In the genomic region with DNA sequence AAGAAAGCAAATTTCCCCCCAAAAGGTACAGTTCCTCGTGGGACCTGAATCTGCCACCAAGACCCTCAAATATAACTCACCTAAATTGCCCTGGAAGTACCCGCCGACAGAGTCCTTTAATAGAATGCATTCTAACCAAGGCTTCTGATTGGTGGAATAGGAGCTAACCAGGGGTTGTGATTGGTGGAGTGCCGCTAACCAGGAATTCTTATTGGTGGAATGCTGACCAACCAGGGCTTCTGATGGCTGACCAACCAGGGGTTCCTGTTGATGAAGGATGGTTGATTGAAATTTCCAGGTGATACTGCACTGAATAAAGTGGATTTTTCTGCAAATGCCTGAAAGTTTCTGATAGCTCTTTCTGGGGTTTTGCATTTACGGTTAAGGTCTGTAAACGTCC, we compare ENCODE assay signal across 2 cellular contexts.
TF ChIP-seq lines count a peak whose summit lies in the region.

No MANE protein-coding gene starts in this region.

TF ChIP-seq in HepG2, 621 proteins besides CTCF, POLR2A, EP300 and RAD21:
- TF ChIP-seq NFYB (CRISPR knock-in tag; IDR thresholded peaks at IDR 0.05) = peak; percentile 80
- peak; percentile 74 for TF ChIP-seq RFX5 (IDR thresholded peaks at IDR 0.05; ENCODE audit: low read depth, low read length)
- TF ChIP-seq NR2F2 (IDR thresholded peaks at IDR 0.05; ENCODE audit: borderline replicate concordance, low read depth) = no peak
- TF ChIP-seq NFYC (CRISPR knock-in tag; IDR thresholded peaks at IDR 0.05) = peak; percentile 79
- TF ChIP-seq MXD1 (CRISPR knock-in tag; IDR thresholded peaks at IDR 0.05) = no peak
- TF ChIP-seq, protein P1, sequence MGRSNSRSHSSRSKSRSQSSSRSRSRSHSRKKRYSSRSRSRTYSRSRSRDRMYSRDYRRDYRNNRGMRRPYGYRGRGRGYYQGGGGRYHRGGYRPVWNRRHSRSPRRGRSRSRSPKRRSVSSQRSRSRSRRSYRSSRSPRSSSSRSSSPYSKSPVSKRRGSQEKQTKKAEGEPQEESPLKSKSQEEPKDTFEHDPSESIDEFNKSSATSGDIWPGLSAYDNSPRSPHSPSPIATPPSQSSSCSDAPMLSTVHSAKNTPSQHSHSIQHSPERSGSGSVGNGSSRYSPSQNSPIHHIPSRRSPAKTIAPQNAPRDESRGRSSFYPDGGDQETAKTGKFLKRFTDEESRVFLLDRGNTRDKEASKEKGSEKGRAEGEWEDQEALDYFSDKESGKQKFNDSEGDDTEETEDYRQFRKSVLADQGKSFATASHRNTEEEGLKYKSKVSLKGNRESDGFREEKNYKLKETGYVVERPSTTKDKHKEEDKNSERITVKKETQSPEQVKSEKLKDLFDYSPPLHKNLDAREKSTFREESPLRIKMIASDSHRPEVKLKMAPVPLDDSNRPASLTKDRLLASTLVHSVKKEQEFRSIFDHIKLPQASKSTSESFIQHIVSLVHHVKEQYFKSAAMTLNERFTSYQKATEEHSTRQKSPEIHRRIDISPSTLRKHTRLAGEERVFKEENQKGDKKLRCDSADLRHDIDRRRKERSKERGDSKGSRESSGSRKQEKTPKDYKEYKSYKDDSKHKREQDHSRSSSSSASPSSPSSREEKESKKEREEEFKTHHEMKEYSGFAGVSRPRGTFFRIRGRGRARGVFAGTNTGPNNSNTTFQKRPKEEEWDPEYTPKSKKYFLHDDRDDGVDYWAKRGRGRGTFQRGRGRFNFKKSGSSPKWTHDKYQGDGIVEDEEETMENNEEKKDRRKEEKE (IDR thresholded peaks at IDR 0.05) = no peak
- no peak for TF ChIP-seq NFE2L1 (CRISPR knock-in tag; IDR thresholded peaks at IDR 0.05; ENCODE audit: borderline replicate concordance)
- TF ChIP-seq CREB1 (IDR thresholded peaks at IDR 0.05) = no peak
- no peak for TF ChIP-seq CREB1 (CRISPR knock-in tag; IDR thresholded peaks at IDR 0.05)
- TF ChIP-seq ONECUT2 (CRISPR knock-in tag; IDR thresholded peaks at IDR 0.05) = no peak
TF ChIP-seq in HepG2: peak in this region for 3.

TF ChIP-seq in H1, 55 proteins besides CTCF, POLR2A, EP300 and RAD21:
- TF ChIP-seq SP1 (IDR thresholded peaks at IDR 0.05; ENCODE audit: low read depth, low read length) = peak; percentile 97
- no peak for TF ChIP-seq KDM1A (IDR thresholded peaks at IDR 0.05; ENCODE audit: borderline replicate concordance, low read length)
- peak; percentile 76 for TF ChIP-seq CHD2 (IDR thresholded peaks at IDR 0.05; ENCODE audit: low read length)
- peak; percentile 72 for TF ChIP-seq RFX5 (IDR thresholded peaks at IDR 0.05; ENCODE audit: borderline replicate concordance, low read depth, low read length)
- no peak for TF ChIP-seq KDM4A (IDR thresholded peaks at IDR 0.05; ENCODE audit: low read depth, low read length, severe bottlenecking)
